ENCODE assay signal across 9 cellular contexts in genomic region chr11:77126861-77127673, GRCh38. TPM values are rescaled to one million over a fixed set of nuclear protein-coding genes. Genes with fewer than 3 reads are reported as not detected.
A peak's percentile ranks its signal among the peaks of the same experiment; 100 is the strongest.
DNase-seq lines count a peak whose midpoint lies in the region; ATAC-seq and TF ChIP-seq lines count a peak whose summit lies in the region.
"Had no signal": no experiment of that assay in that cellular context is flagged by ENCODE, and none has a peak within 500 bp of the region (broad histone marks: within the 10 kb centered on the region; RNA-seq: fewer than 3 reads in every experiment).

No MANE protein-coding gene starts in this region.

- H3K36me3 Mint-ChIP-seq in CD8-positive, alpha-beta memory T cell = peaks cover 0 to 8% (median 0%) of the 10 kb centered on the region in 3 donors
- no peaks in the 10 kb centered on the region for H3K36me3 Mint-ChIP-seq in activated naive CD4-positive, alpha-beta T cell treated with anti-CD3 and anti-CD28 coated beads, Interleukin-2, amount 10 ng/mL, durations not matched to agents 7 days and 5 days

- no peaks in the 10 kb centered on the region for H3K9me3 Mint-ChIP-seq in CD8-positive, alpha-beta memory T cell
- H3K9me3 Mint-ChIP-seq in activated naive CD4-positive, alpha-beta T cell treated with anti-CD3 and anti-CD28 coated beads, Interleukin-2, amount 10 ng/mL, durations not matched to agents 7 days and 5 days = no peaks in the 10 kb centered on the region

- no peak overlapping the region for H3K27ac ChIP-seq in CD8-positive, alpha-beta memory T cell (ENCODE audit: low read depth, low read length)
- H3K27ac ChIP-seq in SJCRH30 (no peak overlapping the region), cardiac muscle cell (no peak overlapping the region), trophoblast cell (ENCODE audit: low read depth, low read length) (no peak overlapping the region), upper lobe of left lung (no peak overlapping the region)

- H3K79me1 ChIP-seq in trophoblast cell (ENCODE audit: low read length) = no peaks in the 10 kb centered on the region

- H2BK120ac ChIP-seq in trophoblast cell (ENCODE audit: insufficient read depth, low read length, poor library complexity) = no peak overlapping the region

- H3K18ac ChIP-seq in trophoblast cell (ENCODE audit: low read length) = no peak overlapping the region

- H2AFZ ChIP-seq in trophoblast cell (ENCODE audit: insufficient read depth, low read length, poor library complexity) = peak overlapping the region; percentile 42

- no peaks in the 10 kb centered on the region for H3K9me3 ChIP-seq in CD8-positive, alpha-beta memory T cell (ENCODE audit: low read length)
- H3K9me3 ChIP-seq in SJCRH30 (replicated peaks) (no peaks in the 10 kb centered on the region), cardiac muscle cell (ENCODE audit: low read depth) (no peaks in the 10 kb centered on the region), trophoblast cell (ENCODE audit: insufficient read depth, low read depth, low read length) (peaks cover 2% of the 10 kb centered on the region), upper lobe of left lung (no peaks in the 10 kb centered on the region)

- H3K4me2 ChIP-seq in trophoblast cell (ENCODE audit: low read length) = peak overlapping the region; percentile 67

- peaks cover 8% of the 10 kb centered on the region for H3K4me1 ChIP-seq in CD8-positive, alpha-beta memory T cell (ENCODE audit: insufficient read depth, low read length)
- H3K4me1 ChIP-seq in SJCRH30 (peaks cover 4% of the 10 kb centered on the region), cardiac muscle cell (ENCODE audit: low read depth) (peaks cover 6% of the 10 kb centered on the region), trophoblast cell (ENCODE audit: control insufficient read depth in 1 of 2, insufficient read depth in 2 of 2, low read length in 2 of 2) (peaks cover 9 to 10% of the 10 kb centered on the region in 2 experiments), upper lobe of left lung (peaks cover 7 to 19% (median 16%) of the 10 kb centered on the region in 4 donors)

- no peak overlapping the region for H3K14ac ChIP-seq in trophoblast cell (ENCODE audit: low read length)

- no peaks in the 10 kb centered on the region for H3K27me3 Mint-ChIP-seq in CD8-positive, alpha-beta memory T cell
- peaks cover 26% of the 10 kb centered on the region for H3K27me3 Mint-ChIP-seq in activated naive CD4-positive, alpha-beta T cell treated with anti-CD3 and anti-CD28 coated beads, Interleukin-2, amount 10 ng/mL, durations not matched to agents 7 days and 5 days

- H3K9ac ChIP-seq in trophoblast cell (ENCODE audit: low read length) = no peak overlapping the region

- H3K4ac ChIP-seq in trophoblast cell (ENCODE audit: low read depth, low read length) = no peak overlapping the region

- H3K23ac ChIP-seq in trophoblast cell (ENCODE audit: low read length) = no peak overlapping the region

- peaks cover 3 to 8% (median 5%) of the 10 kb centered on the region in 3 donors for H3K4me1 Mint-ChIP-seq in CD8-positive, alpha-beta memory T cell
- H3K4me1 Mint-ChIP-seq in activated naive CD4-positive, alpha-beta T cell treated with anti-CD3 and anti-CD28 coated beads, Interleukin-2, amount 10 ng/mL, durations not matched to agents 7 days and 5 days = peaks cover 9% of the 10 kb centered on the region

- H3K36me3 ChIP-seq in CD8-positive, alpha-beta memory T cell (ENCODE audit: insufficient read depth, low read length) = no peaks in the 10 kb centered on the region
- H3K36me3 ChIP-seq in SJCRH30 (no peaks in the 10 kb centered on the region), cardiac muscle cell (no peaks in the 10 kb centered on the region), trophoblast cell (ENCODE audit: control insufficient read depth in 1 of 2, insufficient read depth in 2 of 2, low read length in 2 of 2) (peaks cover 0 to 1% of the 10 kb centered on the region in 2 experiments), upper lobe of left lung (no peaks in the 10 kb centered on the region)

- no peak for TF ChIP-seq EP300 in upper lobe of left lung (IDR thresholded peaks at IDR 0.05)

- DNase-seq in CD8-positive, alpha-beta memory T cell = peak; percentile 45 to 63 (median 49)
- DNase-seq in SJCRH30 (peak; percentile 36 to 70), cardiac muscle cell (ENCODE audit: low read depth in 1 of 2, low spot score in 1 of 2) (peak; percentile 57 to 66), trophoblast cell (peak in 1 of 2 donors; percentile 50), upper lobe of left lung (peak in 1 of 2 donors; percentile 93), NCI-H446 treated with DMSO at 0.1 percent for 48 hours (lab: John Stamatoyannopoulos, UW) (no peak)
- peak; percentile 66 for DNase-seq in activated naive CD4-positive, alpha-beta T cell treated with anti-CD3 and anti-CD28 coated beads, Interleukin-2, amount 10 ng/mL, durations not matched to agents 7 days and 5 days

- no peak overlapping the region for H4K12ac ChIP-seq in trophoblast cell (ENCODE audit: low read depth, low read length)

- no peaks in the 10 kb centered on the region for H3K79me2 ChIP-seq in trophoblast cell (ENCODE audit: control insufficient read depth, insufficient read depth, low read length, poor library complexity)

- no peak overlapping the region for H2BK12ac ChIP-seq in trophoblast cell (ENCODE audit: low read length)

- H3K4me3 Mint-ChIP-seq in CD8-positive, alpha-beta memory T cell = peak overlapping the region in 6 of 7 donors; percentile 48 to 86 (median 66)
- peak overlapping the region; percentile 51 for H3K4me3 Mint-ChIP-seq in activated naive CD4-positive, alpha-beta T cell treated with anti-CD3 and anti-CD28 coated beads, Interleukin-2, amount 10 ng/mL, durations not matched to agents 7 days and 5 days

- H2AK5ac ChIP-seq in trophoblast cell (ENCODE audit: low read length) = no peak overlapping the region

- H3K27me3 ChIP-seq in CD8-positive, alpha-beta memory T cell (ENCODE audit: insufficient read depth, low read length, poor library complexity, severe bottlenecking) = no peaks in the 10 kb centered on the region
- H3K27me3 ChIP-seq in SJCRH30 (no peaks in the 10 kb centered on the region), cardiac muscle cell (no peaks in the 10 kb centered on the region), trophoblast cell (ENCODE audit: insufficient read depth, low read length) (no peaks in the 10 kb centered on the region), upper lobe of left lung (no peaks in the 10 kb centered on the region)

- no peak overlapping the region for H2BK5ac ChIP-seq in trophoblast cell (ENCODE audit: low read depth, low read length, poor library complexity)

- peak overlapping the region; percentile 61 for H3K4me3 ChIP-seq in CD8-positive, alpha-beta memory T cell (ENCODE audit: low read length)
- H3K4me3 ChIP-seq in SJCRH30 = peak overlapping the region; percentile 45
- H3K4me3 ChIP-seq in cardiac muscle cell = peak overlapping the region; percentile 29
- H3K4me3 ChIP-seq in trophoblast cell (ENCODE audit: low read depth, low read length) = no peak overlapping the region
- peak overlapping the region; percentile 14 to 46 (median 36) for H3K4me3 ChIP-seq in upper lobe of left lung

- peak; percentile 99 for TF ChIP-seq CTCF in cardiac muscle cell (IDR thresholded peaks at IDR 0.05; ENCODE audit: low read depth, low read length)
- TF ChIP-seq CTCF in upper lobe of left lung (IDR thresholded peaks at IDR 0.05) = peak; percentile 95 to 98 (median 96)

- ATAC-seq in HG02642 (IDR thresholded peaks at IDR 0.05; ENCODE audit: poor library complexity, unreplicated experiment) (peak; percentile 44), upper lobe of left lung (ENCODE audit: low FRiP score in 2 of 2) (peak; percentile 27 to 81)

- no peak for TF ChIP-seq POLR2A in upper lobe of left lung (IDR thresholded peaks at IDR 0.05)

- CTCF ChIA-PET in CD8-positive, alpha-beta memory T cell (lab: Charles Lee) = interaction anchor here (0.8 to 5.8 kb wide), 32 partner anchors 9 to 492 kb away, joined by 3 to 108 read pairs (median 6); no protein-coding TSS in a partner anchor
- CTCF ChIA-PET in activated naive CD4-positive, alpha-beta T cell treated with anti-CD3 and anti-CD28 coated beads, Interleukin-2, amount 10 ng/mL, durations not matched to agents 7 days and 5 days (lab: Charles Lee) = interaction anchor here (0.6 to 3.6 kb wide), 36 partner anchors 8 to 492 kb away, joined by 3 to 111 read pairs (median 5); partner anchors contain the start of gene OMP

- no CpG with 5 or more reads among the region's 33 CpGs for WGBS in trophoblast cell (ENCODE audit: extremely low coverage, insufficient coverage, insufficient read length)
- WGBS in upper lobe of left lung, 2 donors = 6 to 11% methylated on average over 17 to 22 of the region's 33 CpGs

- peak overlapping the region in 1 of 8 donors; percentile 50 for H3K27ac Mint-ChIP-seq in CD8-positive, alpha-beta memory T cell
- no peak overlapping the region for H3K27ac Mint-ChIP-seq in activated naive CD4-positive, alpha-beta T cell treated with anti-CD3 and anti-CD28 coated beads, Interleukin-2, amount 10 ng/mL, durations not matched to agents 7 days and 5 days

- H4K8ac ChIP-seq in trophoblast cell (ENCODE audit: low read depth, low read length) = no peak overlapping the region

- no peak overlapping the region for H4K91ac ChIP-seq in trophoblast cell (ENCODE audit: low read depth, low read length)

- POLR2A ChIA-PET in CD8-positive, alpha-beta memory T cell (lab: Charles Lee) = no interaction called here

RNA-seq across cellular contexts. Expression of gene MYO7A, which starts 1.0 kb away (rescaled TPM):
- under 1 TPM; 0.20 to 0.31 TPM for total RNA-seq in CD8-positive, alpha-beta memory T cell
- polyA plus RNA-seq in CD8-positive, alpha-beta memory T cell = 0.06 TPM
- total RNA-seq in SJCRH30 (2014; rRNA removed; shearing (Covaris generic)) = 3.5 and 4.5 TPM in 2 replicates
- total RNA-seq in cardiac muscle cell = 1.4 and 1.6 TPM in 2 replicates
- polyA plus RNA-seq in cardiac muscle cell = 0.25 and 0.48 TPM in 2 replicates
- polyA plus RNA-seq in trophoblast cell (2013) = 1.7 TPM in 2 replicates
- 10 to 100 TPM in 1 of 6 donors, 1 to 10 TPM in 5; 2.4 to 27.2 (median 6.2) TPM for total RNA-seq in upper lobe of left lung

RNA-seq across cellular contexts. Expression of gene OMP, which starts 24.4 kb away (rescaled TPM):
- total RNA-seq in CD8-positive, alpha-beta memory T cell = not detected
- polyA plus RNA-seq in CD8-positive, alpha-beta memory T cell = not detected
- 0.35 and 0.67 TPM in 2 replicates for total RNA-seq in SJCRH30 (2014; rRNA removed; shearing (Covaris generic))
- not detected in 2 replicates for total RNA-seq in cardiac muscle cell
- polyA plus RNA-seq in cardiac muscle cell = not detected in 2 replicates
- polyA plus RNA-seq in trophoblast cell (2013) = not detected in 2 replicates
- 1 to 10 TPM in 1 of 6 donors, under 1 TPM in 1, not detected in 4; 0.77 to 5.2 TPM for total RNA-seq in upper lobe of left lung
- total RNA-seq: T-helper 1 cell treated with Interleukin-12 subunit alpha and Interleukin-12 subunit beta and Interleukin-4 antibody, amounts not matched to agents 30 ng/mL and 1 ng/mL, for 36 hours had no signal
